Comparison of ENCODE assay signal across 32 cellular contexts in the genomic region with DNA sequence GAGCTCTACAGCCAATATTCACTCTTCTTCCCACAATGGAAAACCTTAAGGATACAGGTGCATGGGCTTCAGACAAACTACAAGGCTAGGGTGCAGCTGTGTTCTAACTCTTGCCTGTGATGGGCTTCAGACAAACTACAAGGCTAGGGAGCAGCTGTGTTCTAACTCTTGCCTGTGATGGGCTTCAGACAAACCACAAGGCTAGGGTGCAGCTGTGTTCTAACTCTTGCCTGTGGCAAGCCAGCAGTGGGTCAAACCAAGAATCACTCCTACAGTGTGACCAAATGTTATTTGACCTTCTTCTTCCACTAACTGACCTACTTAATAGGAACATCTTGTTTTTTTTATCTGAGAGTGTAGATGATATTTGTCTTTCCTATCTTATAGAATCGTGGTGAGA. TPM values are rescaled to one million over a fixed set of nuclear protein-coding genes. Genes with fewer than 3 reads are reported as not detected.
"Had no signal": no experiment of that assay in that cellular context is flagged by ENCODE, and none has a peak within 500 bp of the region (broad histone marks: within the 10 kb centered on the region; RNA-seq: fewer than 3 reads in every experiment).

No MANE protein-coding gene starts in this region.

- H3K9me3 ChIP-seq: body of pancreas, esophagus squamous epithelium had no signal

- H3K4me3 ChIP-seq: body of pancreas, esophagus squamous epithelium, gastroesophageal sphincter had no signal

- DNase-seq: activated B cell treated with CpG ODN at 0.5 μM for 24 hours; activated CD4-positive, alpha-beta T cell treated with anti-CD3 and anti-CD28 coated beads for 48 hours; activated CD4-positive, alpha-beta T cell treated with anti-CD3 and anti-CD28 coated beads, Interleukin-2, amount 50 U/mL, for 1 hour; activated CD4-positive, alpha-beta T cell treated with anti-CD3 and anti-CD28 coated beads, Interleukin-2, amount 50 U/mL, for 48 hours; activated CD8-positive, alpha-beta memory T cell treated with anti-CD3 and anti-CD28 coated beads for 24 hours; activated CD8-positive, alpha-beta T cell treated with anti-CD3 and anti-CD28 coated beads for 36 hours; activated effector memory CD4-positive, alpha-beta T cell treated with Interleukin-2 at 50 U/mL for 16 hours; activated gamma-delta T cell treated with Interleukin-2 at 50 U/mL for 16 hours; activated naive CD4-positive, alpha-beta T cell treated with anti-CD3 and anti-CD28 coated beads, Interleukin-2, amount 50 U/mL, for 16 hours; activated naive CD4-positive, alpha-beta T cell treated with Interleukin-2 at 50 U/mL for 16 hours; activated T-cell treated with anti-CD3 and anti-CD28 coated beads, Interleukin-2, amount 50 U/mL, for 4 hours; amniotic stem cell; anterior cingulate cortex; body of pancreas; caudate nucleus; cortex of kidney; dermis blood vessel endothelial cell; effector CD4-positive, alpha-beta T cell; esophagus squamous epithelium; foreskin melanocyte; T-helper 1 cell; T-helper 17 cell; T1000; WERI-Rb-1 had no signal

- H3K27ac ChIP-seq: body of pancreas, epithelial cell of prostate, esophagus squamous epithelium, gastroesophageal sphincter, WERI-Rb-1 had no signal

- H3K36me3 ChIP-seq: esophagus squamous epithelium, gastroesophageal sphincter, WERI-Rb-1 had no signal

- H3K27me3 ChIP-seq: body of pancreas had no signal

- H3K4me1 ChIP-seq: body of pancreas, esophagus squamous epithelium, gastroesophageal sphincter had no signal

- ATAC-seq: activated CD4-positive, CD25-positive, alpha-beta regulatory T cell treated with anti-CD3 and anti-CD28 coated beads, Interleukin-2, amount 50 U/mL, for 24 hours; activated CD8-positive, alpha-beta T cell treated with anti-CD3 and anti-CD28 coated beads for 36 hours; activated T-cell treated with anti-CD3 and anti-CD28 coated beads, Interleukin-2, amount 50 U/mL, for 4 hours; activated T-helper 17 cell treated with anti-CD3 and anti-CD28 coated beads, Interleukin-2, amount 50 U/mL, for 72 hours; body of pancreas; gastroesophageal sphincter; T-helper 17 cell had no signal

RNA-seq across cellular contexts. Expression of a gene that starts 7.4 kb away (rescaled TPM):
- total RNA-seq: activated B cell treated with CpG ODN at 0.5 μM for 24 hours; activated CD8-positive, alpha-beta T cell treated with anti-CD3 and anti-CD28 coated beads for 36 hours; activated T-cell treated with anti-CD3 and anti-CD28 coated beads, Interleukin-2, amount 50 U/mL, for 4 hours; activated T-helper 17 cell treated with anti-CD3 and anti-CD28 coated beads, Interleukin-2, amount 50 U/mL, for 72 hours; chondrocyte; dermis blood vessel endothelial cell; endothelial cell of umbilical vein; fibroblast of villous mesenchyme; glomerular endothelial cell; T-helper 17 cell had no signal
- polyA plus RNA-seq: endothelial cell of umbilical vein had no signal
